ENCODE assay signal across 2 cellular contexts in genomic region chr18:35352283-35352682, GRCh38.
TF ChIP-seq lines count a peak whose summit lies in the region.

No MANE protein-coding gene starts in this region.

TF ChIP-seq in HepG2, 621 proteins besides CTCF, POLR2A, EP300 and RAD21:
- TF ChIP-seq NCOA1 (CRISPR knock-in tag; IDR thresholded peaks at IDR 0.05) (no peak), ZNF770 (CRISPR knock-in tag; IDR thresholded peaks at IDR 0.05) (no peak), ZFP36 (IDR thresholded peaks at IDR 0.05; ENCODE audit: borderline replicate concordance, low read depth, low read length, partially characterized antibody) (peak; percentile 18), ZNF883 (CRISPR knock-in tag; IDR thresholded peaks at IDR 0.05; ENCODE audit: not compliant biosample characterization) (no peak), ZNF274 (CRISPR knock-in tag; IDR thresholded peaks at IDR 0.05) (no peak), ZNF335 (CRISPR knock-in tag; IDR thresholded peaks at IDR 0.05) (no peak), NFRKB (IDR thresholded peaks at IDR 0.05) (no peak)

TF ChIP-seq in HEK293, 187 proteins besides CTCF, POLR2A, EP300 and RAD21:
- TF ChIP-seq ZNF280D (tag by site-specific recombination; IDR thresholded peaks at IDR 0.05) = no peak
- peak; percentile 97 for TF ChIP-seq ZNF585B (tag by site-specific recombination; IDR thresholded peaks at IDR 0.05)
- TF ChIP-seq ZNF223 (tag by site-specific recombination; IDR thresholded peaks at IDR 0.05) = no peak
- TF ChIP-seq ZNF548 (tag by site-specific recombination; IDR thresholded peaks at IDR 0.05) = no peak
- peak; percentile 96; the same call in 1 of the 2 replicates for TF ChIP-seq TRIM28 (IDR thresholded peaks at IDR 0.05; ENCODE audit: borderline replicate concordance, low read length)
- peak; percentile 96 for TF ChIP-seq SETDB1 (IDR thresholded peaks at IDR 0.05; ENCODE audit: insufficient read length, low read length)
